In genomic region chr4:88285235-88285505, GRCh38 we compare ENCODE assay signal across 8 cellular contexts. TPM values are rescaled to one million over a fixed set of nuclear protein-coding genes. Genes with fewer than 3 reads are reported as not detected.
DNase-seq lines count a peak whose midpoint lies in the region; ATAC-seq lines count a peak whose summit lies in the region.

No MANE protein-coding gene starts in this region.

- H3K27me3 Mint-ChIP-seq in activated T-helper 1 cell treated with anti-CD3 and anti-CD28 coated beads, Interleukin-12 subunit alpha, Interleukin-12 subunit beta, Interleukin-2, Interleukin-4 antibody, amounts not matched to agents 30 ng/mL and 10 ng/mL and 1 ng/mL, durations not matched to agents 14 hours and 24 hours and 36 hours (ENCODE audit: insufficient read depth) = no peaks in the 10 kb centered on the region
- H3K27me3 Mint-ChIP-seq in immature natural killer cell (ENCODE audit: low read depth in 3 of 3) = peaks cover 9 to 23% (median 16%) of the 10 kb centered on the region in 3 donors
- H3K27me3 Mint-ChIP-seq in stimulated activated naive B cell treated with anti-CD40 and anti-IgM and Interleukin-4, amounts not matched to agents 10 μg/mL and 1 μg/mL and 100 μg/mL, for 72 hours = no peaks in the 10 kb centered on the region

- no peaks in the 10 kb centered on the region for H3K9me3 Mint-ChIP-seq in activated T-helper 1 cell treated with anti-CD3 and anti-CD28 coated beads, Interleukin-12 subunit alpha, Interleukin-12 subunit beta, Interleukin-2, Interleukin-4 antibody, amounts not matched to agents 30 ng/mL and 10 ng/mL and 1 ng/mL, durations not matched to agents 14 hours and 24 hours and 36 hours
- peaks cover 0 to 1% (median 0%) of the 10 kb centered on the region in 6 donors for H3K9me3 Mint-ChIP-seq in immature natural killer cell
- H3K9me3 Mint-ChIP-seq in stimulated activated naive B cell treated with anti-CD40 and anti-IgM and Interleukin-4, amounts not matched to agents 10 μg/mL and 1 μg/mL and 100 μg/mL, for 72 hours = peaks cover 0 to 1% of the 10 kb centered on the region in 2 donors

- H3K4me3 Mint-ChIP-seq in activated T-helper 1 cell treated with anti-CD3 and anti-CD28 coated beads, Interleukin-12 subunit alpha, Interleukin-12 subunit beta, Interleukin-2, Interleukin-4 antibody, amounts not matched to agents 30 ng/mL and 10 ng/mL and 1 ng/mL, durations not matched to agents 14 hours and 24 hours and 36 hours = peak overlapping the region; percentile 99
- H3K4me3 Mint-ChIP-seq in immature natural killer cell = peak overlapping the region; percentile 93 to 99 (median 99)
- H3K4me3 Mint-ChIP-seq in stimulated activated naive B cell treated with anti-CD40 and anti-IgM and Interleukin-4, amounts not matched to agents 10 μg/mL and 1 μg/mL and 100 μg/mL, for 72 hours = peak overlapping the region; percentile 92

- peaks cover 11% of the 10 kb centered on the region for H3K36me3 Mint-ChIP-seq in activated T-helper 1 cell treated with anti-CD3 and anti-CD28 coated beads, Interleukin-12 subunit alpha, Interleukin-12 subunit beta, Interleukin-2, Interleukin-4 antibody, amounts not matched to agents 30 ng/mL and 10 ng/mL and 1 ng/mL, durations not matched to agents 14 hours and 24 hours and 36 hours (ENCODE audit: low read depth)
- peaks cover 0 to 5% (median 0%) of the 10 kb centered on the region in 3 donors for H3K36me3 Mint-ChIP-seq in immature natural killer cell
- peaks cover 14 to 21% of the 10 kb centered on the region in 2 donors for H3K36me3 Mint-ChIP-seq in stimulated activated naive B cell treated with anti-CD40 and anti-IgM and Interleukin-4, amounts not matched to agents 10 μg/mL and 1 μg/mL and 100 μg/mL, for 72 hours

- no peak for ATAC-seq in stimulated activated naive B cell treated with anti-CD40 and anti-IgM and Interleukin-4, amounts not matched to agents 10 μg/mL and 1 μg/mL and 100 μg/mL, for 72 hours (replicated peaks)
- ATAC-seq in HG02938 (IDR thresholded peaks at IDR 0.05; ENCODE audit: unreplicated experiment) = no peak
- no peak for ATAC-seq in HG03095 (IDR thresholded peaks at IDR 0.05; ENCODE audit: unreplicated experiment)

- peak; percentile 32 for DNase-seq in NCI-H2029 treated with DMSO at 0.1 percent for 48 hours (lab: John Stamatoyannopoulos, UW)
- no peak for DNase-seq in NCI-H2029 (lab: John Stamatoyannopoulos, UW)
- DNase-seq in activated T-helper 1 cell treated with anti-CD3 and anti-CD28 coated beads, Interleukin-12 subunit alpha, Interleukin-12 subunit beta, Interleukin-2, Interleukin-4 antibody, amounts not matched to agents 30 ng/mL and 10 ng/mL and 1 ng/mL, durations not matched to agents 14 hours and 24 hours and 36 hours (ENCODE audit: low spot score) = no peak
- no peak for DNase-seq in immature natural killer cell
- DNase-seq in stimulated activated naive B cell treated with anti-CD40 and anti-IgM and Interleukin-4, amounts not matched to agents 10 μg/mL and 1 μg/mL and 100 μg/mL, for 72 hours = no peak
- DNase-seq in GF-D8 (lab: John Stamatoyannopoulos, UW) = no peak

- intact Hi-C loops in activated T-helper 1 cell treated with anti-CD3 and anti-CD28 coated beads, Interleukin-12 subunit alpha, Interleukin-12 subunit beta, Interleukin-2, Interleukin-4 antibody, amounts not matched to agents 30 ng/mL and 10 ng/mL and 1 ng/mL, durations not matched to agents 14 hours and 24 hours and 36 hours (cut with micrococcal nuclease) = loop anchor here (2.0 to 10.0 kb wide), 6 partner anchors 126 to 1740 kb away; partner anchors contain the start of genes ABCG2, HERC3 and PYURF

- peaks cover 44% of the 10 kb centered on the region for H3K4me1 Mint-ChIP-seq in activated T-helper 1 cell treated with anti-CD3 and anti-CD28 coated beads, Interleukin-12 subunit alpha, Interleukin-12 subunit beta, Interleukin-2, Interleukin-4 antibody, amounts not matched to agents 30 ng/mL and 10 ng/mL and 1 ng/mL, durations not matched to agents 14 hours and 24 hours and 36 hours (ENCODE audit: low read depth)
- H3K4me1 Mint-ChIP-seq in immature natural killer cell = peaks cover 37 to 50% of the 10 kb centered on the region in 2 donors
- H3K4me1 Mint-ChIP-seq in stimulated activated naive B cell treated with anti-CD40 and anti-IgM and Interleukin-4, amounts not matched to agents 10 μg/mL and 1 μg/mL and 100 μg/mL, for 72 hours = peaks cover 21 to 42% of the 10 kb centered on the region in 2 donors

- peak overlapping the region; percentile 99 for H3K27ac Mint-ChIP-seq in activated T-helper 1 cell treated with anti-CD3 and anti-CD28 coated beads, Interleukin-12 subunit alpha, Interleukin-12 subunit beta, Interleukin-2, Interleukin-4 antibody, amounts not matched to agents 30 ng/mL and 10 ng/mL and 1 ng/mL, durations not matched to agents 14 hours and 24 hours and 36 hours
- H3K27ac Mint-ChIP-seq in immature natural killer cell = peak overlapping the region; percentile 95 to 100 (median 100)
- H3K27ac Mint-ChIP-seq in stimulated activated naive B cell treated with anti-CD40 and anti-IgM and Interleukin-4, amounts not matched to agents 10 μg/mL and 1 μg/mL and 100 μg/mL, for 72 hours = peak overlapping the region; percentile 99

RNA-seq across cellular contexts. Expression of gene PPM1K, which starts 0.8 kb away (rescaled TPM):
- total RNA-seq in activated T-helper 1 cell treated with anti-CD3 and anti-CD28 coated beads, Interleukin-12 subunit alpha, Interleukin-12 subunit beta, Interleukin-2, Interleukin-4 antibody, amounts not matched to agents 30 ng/mL and 10 ng/mL and 1 ng/mL, durations not matched to agents 14 hours and 24 hours and 36 hours = 37.3 and 39.5 TPM in 2 replicates
- polyA plus RNA-seq in immature natural killer cell = 10 to 100 TPM; 25.5 to 57.1 (median 55.5) TPM
